13 cellular contexts compared by ENCODE assay signal in genomic region chr7:142770720-142771352, GRCh38. TPM values are rescaled to one million over a fixed set of nuclear protein-coding genes. Genes with fewer than 3 reads are reported as not detected.
A peak's percentile ranks its signal among the peaks of the same experiment; 100 is the strongest.
DNase-seq lines count a peak whose midpoint lies in the region; ATAC-seq lines count a peak whose summit lies in the region.
"Had no signal": no experiment of that assay in that cellular context is flagged by ENCODE, and none has a peak within 500 bp of the region (broad histone marks: within the 10 kb centered on the region; RNA-seq: fewer than 3 reads in every experiment).

Gene PRSS2 (plus strand): TSS chr7:142770970. CDS start chr7:142770983, 13 bp downstream.

- no peaks in the 10 kb centered on the region for H3K9me3 Mint-ChIP-seq in activated CD4-positive, alpha-beta T cell treated with anti-CD3 and anti-CD28 coated beads, Interleukin-2, amount 10 ng/mL, durations not matched to agents 7 days and 5 days

- DNase-seq in left lobe of liver (ENCODE audit: low spot score) (no peak), kidney glomerular epithelial cell (lab: John Stamatoyannopoulos, UW) (no peak), cerebellum (ENCODE audit: low spot score) (no peak), HT-29 (ENCODE audit: low spot score) (no peak)
- DNase-seq in activated CD4-positive, alpha-beta T cell treated with anti-CD3 and anti-CD28 coated beads, Interleukin-2, amount 10 ng/mL, durations not matched to agents 7 days and 5 days: no peak
- DNase-seq: activated CD8-positive, alpha-beta T cell treated with anti-CD3 and anti-CD28 coated beads, Interleukin-2, amount 10 ng/mL, durations not matched to agents 7 days and 5 days; IMR-90 had no signal

- POLR2A ChIA-PET in activated CD4-positive, alpha-beta T cell treated with anti-CD3 and anti-CD28 coated beads, Interleukin-2, amount 10 ng/mL, durations not matched to agents 7 days and 5 days (lab: Charles Lee): no interaction called here

- no peak within 1 kb of the TSS for H3K27ac Mint-ChIP-seq in activated CD4-positive, alpha-beta T cell treated with anti-CD3 and anti-CD28 coated beads, Interleukin-2, amount 10 ng/mL, durations not matched to agents 7 days and 5 days
- H3K27ac Mint-ChIP-seq: activated CD8-positive, alpha-beta T cell treated with anti-CD3 and anti-CD28 coated beads, Interleukin-2, amount 10 ng/mL, durations not matched to agents 7 days and 5 days; progenitor cell of endocrine pancreas had no signal

- peak; percentile 19 for ATAC-seq in GM18520 (IDR thresholded peaks at IDR 0.05; ENCODE audit: unreplicated experiment)
- peak; percentile 22 for ATAC-seq in GM21528 (IDR thresholded peaks at IDR 0.05; ENCODE audit: low FRiP score, unreplicated experiment)
- ATAC-seq in HG03432 (IDR thresholded peaks at IDR 0.05; ENCODE audit: unreplicated experiment): peak; percentile 31
- ATAC-seq in left lobe of liver: no peak
- ATAC-seq: activated CD8-positive, alpha-beta T cell treated with anti-CD3 and anti-CD28 coated beads, Interleukin-2, amount 10 ng/mL, durations not matched to agents 7 days and 5 days; esophagus mucosa had no signal

- H3K4me3 Mint-ChIP-seq in activated CD4-positive, alpha-beta T cell treated with anti-CD3 and anti-CD28 coated beads, Interleukin-2, amount 10 ng/mL, durations not matched to agents 7 days and 5 days: no peak within 1 kb of the TSS
- H3K4me3 Mint-ChIP-seq: activated CD8-positive, alpha-beta T cell treated with anti-CD3 and anti-CD28 coated beads, Interleukin-2, amount 10 ng/mL, durations not matched to agents 7 days and 5 days had no signal

- CTCF ChIA-PET in activated CD4-positive, alpha-beta T cell treated with anti-CD3 and anti-CD28 coated beads, Interleukin-2, amount 10 ng/mL, durations not matched to agents 7 days and 5 days (lab: Charles Lee): interaction anchor here (1.4 kb wide), 1 partner anchor 12 kb away, joined by 5 read pairs; no protein-coding TSS in a partner anchor

- H3K27me3 Mint-ChIP-seq in activated CD4-positive, alpha-beta T cell treated with anti-CD3 and anti-CD28 coated beads, Interleukin-2, amount 10 ng/mL, durations not matched to agents 7 days and 5 days: no peaks in the 10 kb centered on the region

- peaks cover 7% of the 10 kb centered on the region for H3K4me1 Mint-ChIP-seq in activated CD4-positive, alpha-beta T cell treated with anti-CD3 and anti-CD28 coated beads, Interleukin-2, amount 10 ng/mL, durations not matched to agents 7 days and 5 days

- no peaks in the 10 kb centered on the region for H3K36me3 Mint-ChIP-seq in activated CD4-positive, alpha-beta T cell treated with anti-CD3 and anti-CD28 coated beads, Interleukin-2, amount 10 ng/mL, durations not matched to agents 7 days and 5 days (ENCODE audit: low read depth)

RNA-seq across cellular contexts. Expression of gene PRSS2, which starts in this region (rescaled TPM):
- 53.2 TPM for total RNA-seq in left lobe of liver
- not detected for total RNA-seq in cerebellum
- total RNA-seq in activated CD4-positive, alpha-beta T cell treated with anti-CD3 and anti-CD28 coated beads, Interleukin-2, amount 10 ng/mL, durations not matched to agents 7 days and 5 days: not detected
- total RNA-seq in HT-29 (2014; rRNA removed; shearing (Covaris generic)): 0.79 and 1.3 TPM in 2 replicates
- total RNA-seq: activated CD8-positive, alpha-beta T cell treated with anti-CD3 and anti-CD28 coated beads, Interleukin-2, amount 10 ng/mL, durations not matched to agents 7 days and 5 days; esophagus mucosa; IMR-90; SJSA1 had no signal

Comparison
In these comparisons a context has a peak if more than half of its experiments do, and no peak if none do; other contexts are left out.
1. RNA of gene PRSS2 (total RNA-seq): 53.2 TPM in left lobe of liver (single experiment); 0.79 to 1.3 TPM in HT-29, not detected in cerebellum (single experiment) and not detected in activated CD4-positive, alpha-beta T cell treated with anti-CD3 and anti-CD28 coated beads, Interleukin-2, amount 10 ng/mL, durations not matched to agents 7 days and 5 days; every median in the first group is over 10 times any median in the second.